Comparison of ENCODE assay signal across 1 cellular context in genomic region chr21:38306833-38307232, GRCh38.
TF ChIP-seq lines count a peak whose summit lies in the region.

No MANE protein-coding gene starts in this region.

TF ChIP-seq in WTC11, 78 proteins besides CTCF, POLR2A, EP300 and RAD21 (continued from another document):
- TF ChIP-seq IRF2 (CRISPR knock-in tag; IDR thresholded peaks at IDR 0.05; ENCODE audit: borderline replicate concordance, low read depth) (no peak), NR3C1 (CRISPR knock-in tag; conservative IDR thresholded peaks at IDR 0.05; ENCODE audit: low read depth) (no peak), ZBTB21 (CRISPR knock-in tag; IDR thresholded peaks at IDR 0.05; ENCODE audit: borderline replicate concordance) (no peak)
